In genomic region chr1:232911027-232911599, GRCh38 we compare ENCODE assay signal across 1 cellular context.
TF ChIP-seq lines count a peak whose summit lies in the region.

No MANE protein-coding gene starts in this region.

TF ChIP-seq in WTC11, 78 proteins besides CTCF, POLR2A, EP300 and RAD21 (continued from another document):
- 0 out of 2 replicates have a peak, but pooled peaks have one; percentile 33 for TF ChIP-seq FOXP4 (CRISPR knock-in tag; IDR thresholded peaks at IDR 0.05)
TF ChIP-seq in WTC11: peak in this region for 2.
